ENCODE assay signal across 1 cellular context in genomic region chr6:122008105-122009100, GRCh38.
TF ChIP-seq lines count a peak whose summit lies in the region.

No MANE protein-coding gene starts in this region.

TF ChIP-seq in GM23338, 12 proteins besides CTCF, POLR2A, EP300 and RAD21 (continued from another document):
- TF ChIP-seq ZNF462 (CRISPR knock-in tag; IDR thresholded peaks at IDR 0.05) (no peak), POLR2AphosphoS5 (IDR thresholded peaks at IDR 0.05; ENCODE audit: low read depth) (no peak), JUNB (IDR thresholded peaks at IDR 0.05; ENCODE audit: unreplicated experiment) (no peak), STAT1 (IDR thresholded peaks at IDR 0.05; ENCODE audit: unreplicated experiment) (no peak)
TF ChIP-seq in GM23338: peak in this region for 0.
